23 cellular contexts compared by ENCODE assay signal in the genomic region with DNA sequence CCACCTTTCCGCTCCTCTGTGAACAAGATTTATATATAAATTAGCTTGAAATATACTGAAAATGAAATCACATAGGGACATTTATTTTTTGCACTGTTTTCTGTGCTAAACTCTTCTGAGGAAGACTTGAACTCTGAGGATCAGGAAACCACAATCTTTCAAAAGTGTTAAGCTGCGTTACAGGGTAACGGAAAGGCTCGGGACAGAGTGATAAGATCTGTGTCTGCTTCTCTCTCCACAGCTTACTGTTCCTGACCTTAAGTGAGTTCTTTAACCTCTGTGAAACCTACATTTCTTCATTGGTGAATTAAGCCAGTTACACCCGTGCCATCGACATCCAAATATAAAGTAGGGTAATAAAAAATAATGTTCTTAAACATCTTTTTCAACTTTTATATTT. TPM values are rescaled to one million over a fixed set of nuclear protein-coding genes. Genes with fewer than 3 reads are reported as not detected.
DNase-seq lines count a peak whose midpoint lies in the region; ATAC-seq and TF ChIP-seq lines count a peak whose summit lies in the region.
"Had no signal": no experiment of that assay in that cellular context is flagged by ENCODE, and none has a peak within 500 bp of the region (broad histone marks: within the 10 kb centered on the region; RNA-seq: fewer than 3 reads in every experiment).

No MANE protein-coding gene starts in this region.

- no peak for TF ChIP-seq CTCF in CD14-positive monocyte (IDR thresholded peaks at IDR 0.05)

- no peak overlapping the region for H3K18ac ChIP-seq in mesenchymal stem cell (ENCODE audit: low read depth in 1 of 2, low read length in 2 of 2)

- H3K4me2 ChIP-seq in mesenchymal stem cell (ENCODE audit: low read length, poor library complexity, severe bottlenecking) = no peak overlapping the region

- H2AK5ac ChIP-seq in mesenchymal stem cell (ENCODE audit: low read length, severe bottlenecking) = no peak overlapping the region

- H2BK5ac ChIP-seq in mesenchymal stem cell (ENCODE audit: low read depth, low read length, poor library complexity, severe bottlenecking) = no peak overlapping the region

- peak overlapping the region; percentile 58 to 80 for H3K4me3 Mint-ChIP-seq in CD14-positive monocyte
- H3K4me3 Mint-ChIP-seq: activated naive CD4-positive, alpha-beta T cell treated with anti-CD3 and anti-CD28 coated beads, Interleukin-2, amount 10 ng/mL, durations not matched to agents 7 days and 5 days; naive B cell had no signal

- H3K23ac ChIP-seq in mesenchymal stem cell (ENCODE audit: low read length in 2 of 2) = no peak overlapping the region

- no peak overlapping the region for H2AFZ ChIP-seq in mesenchymal stem cell (ENCODE audit: low read depth, low read length)

- no peak overlapping the region for H2BK12ac ChIP-seq in mesenchymal stem cell (ENCODE audit: low read length in 2 of 2)

- peaks cover 0 to 1% (median 0%) of the 10 kb centered on the region in 3 donors for H3K27me3 Mint-ChIP-seq in CD14-positive monocyte (ENCODE audit: low read depth in 3 of 3)
- H3K27me3 Mint-ChIP-seq: activated naive CD4-positive, alpha-beta T cell treated with anti-CD3 and anti-CD28 coated beads, Interleukin-2, amount 10 ng/mL, durations not matched to agents 7 days and 5 days; dendritic cell treated with granulocyte-macrophage colony-stimulating factor and Interleukin-4, amounts not matched to agents 40 ng/mL and 50 ng/mL, for 4 days; naive B cell; T-cell had no signal

- H3K9ac ChIP-seq in mesenchymal stem cell (ENCODE audit: low read length) = no peak overlapping the region

- no peak overlapping the region for H3K14ac ChIP-seq in mesenchymal stem cell (ENCODE audit: low read length in 2 of 2)

- peaks cover 0 to 2% (median 0%) of the 10 kb centered on the region in 7 donors for H3K9me3 Mint-ChIP-seq in CD14-positive monocyte
- H3K9me3 Mint-ChIP-seq: activated naive CD4-positive, alpha-beta T cell treated with anti-CD3 and anti-CD28 coated beads, Interleukin-2, amount 10 ng/mL, durations not matched to agents 7 days and 5 days; dendritic cell treated with granulocyte-macrophage colony-stimulating factor and Interleukin-4, amounts not matched to agents 40 ng/mL and 50 ng/mL, for 4 days; naive B cell; T-cell had no signal

- no peaks in the 10 kb centered on the region for H3K9me3 ChIP-seq in mesenchymal stem cell (ENCODE audit: control insufficient read depth, low read length)
- H3K9me3 ChIP-seq: tibial artery had no signal

- H3K27me3 ChIP-seq in mesenchymal stem cell (ENCODE audit: control insufficient read depth in 1 of 2, insufficient read depth in 1 of 2, low read length in 2 of 2) = no peaks in the 10 kb centered on the region
- H3K27me3 ChIP-seq: tibial artery had no signal

- 46% methylated on average over 3 of the region's 6 CpGs for WGBS in mesenchymal stem cell

- H3K4me1 ChIP-seq in mesenchymal stem cell (ENCODE audit: control insufficient read depth, insufficient read depth, low read depth, low read length) = no peaks in the 10 kb centered on the region
- H3K4me1 ChIP-seq: tibial artery had no signal

- ATAC-seq in GM19035 (IDR thresholded peaks at IDR 0.05; ENCODE audit: unreplicated experiment) = no peak
- ATAC-seq: K562; stimulated activated naive CD8-positive, alpha-beta T cell treated with anti-CD3 and anti-CD28 coated beads, Interleukin-15, Interleukin-2, amounts not matched to agents 100 U/mL and 50 U/mL, for 24 hours had no signal

- H4K91ac ChIP-seq in mesenchymal stem cell (ENCODE audit: low read length) = no peak overlapping the region

- peaks cover 39% of the 10 kb centered on the region for H3K4me1 Mint-ChIP-seq in CD14-positive monocyte
- H3K4me1 Mint-ChIP-seq: naive B cell had no signal

- no peak overlapping the region for H3K4me3 ChIP-seq in mesenchymal stem cell (ENCODE audit: insufficient read depth in 1 of 2, low read depth in 1 of 2, low read length in 2 of 2)
- H3K4me3 ChIP-seq: K562, tibial artery had no signal

- H3K4ac ChIP-seq in mesenchymal stem cell (ENCODE audit: low read depth in 1 of 2, low read length in 2 of 2) = no peak overlapping the region

- H4K8ac ChIP-seq in mesenchymal stem cell (ENCODE audit: low read length) = no peak overlapping the region

- no peak overlapping the region for H2BK120ac ChIP-seq in mesenchymal stem cell (ENCODE audit: low read depth, low read length)

- no peaks in the 10 kb centered on the region for H3K79me1 ChIP-seq in mesenchymal stem cell (replicated peaks; ENCODE audit: low read length, poor library complexity, severe bottlenecking)

- no peak overlapping the region for H2BK15ac ChIP-seq in mesenchymal stem cell (ENCODE audit: low read depth, poor library complexity, severe bottlenecking)

- intact Hi-C loops in CD14-positive monocyte (cut with micrococcal nuclease) = no loop called here

- H3K27ac ChIP-seq in mesenchymal stem cell (ENCODE audit: low read length, poor library complexity, severe bottlenecking) = no peak overlapping the region
- H3K27ac ChIP-seq: tibial artery, WERI-Rb-1 had no signal

- H3K27ac Mint-ChIP-seq in CD14-positive monocyte = peak overlapping the region in 2 of 7 donors; percentile 50 to 55
- H3K27ac Mint-ChIP-seq: activated naive CD4-positive, alpha-beta T cell treated with anti-CD3 and anti-CD28 coated beads, Interleukin-2, amount 10 ng/mL, durations not matched to agents 7 days and 5 days; dendritic cell treated with granulocyte-macrophage colony-stimulating factor and Interleukin-4, amounts not matched to agents 40 ng/mL and 50 ng/mL, for 4 days; T-cell had no signal

- DNase-seq in CD14-positive monocyte (ENCODE audit: low spot score) (no peak), KG1 (lab: John Stamatoyannopoulos, UW) (peak; percentile 67), SKM-1 treated with dmso at 0.1 percent for 144 hours (lab: John Stamatoyannopoulos, UW; ENCODE audit: unreplicated experiment) (peak; percentile 70), mesenchymal stem cell (peak; percentile 42), Ammon's horn (ENCODE audit: low spot score) (no peak), T-helper 9 cell (no peak)
- no peak for DNase-seq in stimulated activated CD4-positive, alpha-beta T cell treated with anti-CD3 and anti-CD28 coated beads, Interleukin-12 subunit alpha, Interleukin-12 subunit beta, amount 100 ng/mL, for 4 hours
- DNase-seq: activated CD4-positive, alpha-beta T cell treated with anti-CD3 and anti-CD28 coated beads, Interleukin-2, amount 50 U/mL, for 4 hours; activated naive CD4-positive, alpha-beta T cell treated with anti-CD3 and anti-CD28 coated beads, Interleukin-2, amount 10 ng/mL, durations not matched to agents 7 days and 5 days; anterior cingulate cortex; DMS79; foreskin fibroblast; GOT3; naive B cell; NCI-H1417; NCI-H510A; stimulated activated naive CD8-positive, alpha-beta T cell treated with anti-CD3 and anti-CD28 coated beads, Interleukin-15, Interleukin-2, amounts not matched to agents 100 U/mL and 50 U/mL, for 24 hours; T-cell; tibial artery; WERI-Rb-1 had no signal

- no peaks in the 10 kb centered on the region for H3K36me3 ChIP-seq in mesenchymal stem cell (ENCODE audit: control insufficient read depth in 1 of 2, insufficient read depth in 2 of 2, low read depth in 1 of 2, low read length in 2 of 2)
- H3K36me3 ChIP-seq: tibial artery, WERI-Rb-1 had no signal

- no peaks in the 10 kb centered on the region for H3K36me3 Mint-ChIP-seq in CD14-positive monocyte
- H3K36me3 Mint-ChIP-seq: activated naive CD4-positive, alpha-beta T cell treated with anti-CD3 and anti-CD28 coated beads, Interleukin-2, amount 10 ng/mL, durations not matched to agents 7 days and 5 days; naive B cell; T-cell had no signal

RNA-seq across cellular contexts. Expression of gene DACH1, which starts 38.9 kb away (rescaled TPM):
- under 1 TPM; 0.03 to 0.26 TPM for polyA plus RNA-seq in CD14-positive monocyte
- 17.5 TPM for polyA plus RNA-seq in mesenchymal stem cell (2013, experiment 1 of 2)
- polyA plus RNA-seq in mesenchymal stem cell (2013, experiment 2 of 2) = 16.9 TPM

Comparison
In these comparisons a context has a peak if more than half of its experiments do, and no peak if none do; other contexts are left out.
1. DNase-seq: peak in KG1 (single experiment), SKM-1 treated with dmso at 0.1 percent for 144 hours (single experiment) and mesenchymal stem cell (single experiment); none in CD14-positive monocyte (single experiment), stimulated activated CD4-positive, alpha-beta T cell treated with anti-CD3 and anti-CD28 coated beads, Interleukin-12 subunit alpha, Interleukin-12 subunit beta, amount 100 ng/mL, for 4 hours (single experiment), Ammon's horn (single experiment) and T-helper 9 cell (single experiment).